Comparison of ENCODE assay signal across 8 cellular contexts in genomic region chr17:38484242-38485145, GRCh38. TPM values are rescaled to one million over a fixed set of nuclear protein-coding genes. Genes with fewer than 3 reads are reported as not detected.
DNase-seq lines count a peak whose midpoint lies in the region; ATAC-seq and TF ChIP-seq lines count a peak whose summit lies in the region.
"Not testable (repeated sequence)": the region's sequence is repeated elsewhere in the genome, so short reads cannot be mapped to it uniquely, and the experiment has no call there.

No MANE protein-coding gene starts in this region.

- DNase-seq in GM04503 (ENCODE audit: low read depth) (peak; percentile 27), NCI-H1092 treated with DMSO at 0.1 percent for 48 hours (lab: John Stamatoyannopoulos, UW) (peak; percentile 49), SHP77 (lab: John Stamatoyannopoulos, UW) (peak; percentile 31 to 57), activated T-cell treated with anti-CD3 and anti-CD28 coated beads for 48 hours (ENCODE audit: low read depth) (peak; percentile 48), dorsolateral prefrontal cortex (peak; percentile 80 to 92 (median 86)), left kidney (ENCODE audit: low read depth, low spot score) (peak; percentile 87), aorta (peak; percentile 79 to 89)
- DNase-seq in stimulated activated CD4-positive, alpha-beta T cell treated with anti-CD3 and anti-CD28 coated beads, Interleukin-12 subunit alpha, Interleukin-12 subunit beta, amount 100 ng/mL, for 24 hours (ENCODE audit: low read depth in 2 of 2): peak; percentile 33 to 60

- 46 to 52% methylated on average over 20 to 21 of the region's 21 CpGs for WGBS in aorta, 2 donors

- H3K36me3 ChIP-seq in aorta (ENCODE audit: control insufficient read depth in 1 of 2, insufficient read depth in 2 of 2, low read length in 1 of 2): not testable (repeated sequence)

- H3K27me3 ChIP-seq in dorsolateral prefrontal cortex; aorta (ENCODE audit: control insufficient read depth in 1 of 2, insufficient read depth in 2 of 2, low read length in 1 of 2): not testable (repeated sequence)

- peak overlapping the region in 4 of 59 donors; percentile 4 to 28 (median 8) for H3K4me3 ChIP-seq in dorsolateral prefrontal cortex
- H3K4me3 ChIP-seq in aorta (ENCODE audit: low read length in 2 of 2): not testable (repeated sequence)

- H3K27ac ChIP-seq in dorsolateral prefrontal cortex: peak overlapping the region in 58 of 59 donors; percentile 22 to 92 (median 86)
- H3K27ac ChIP-seq in aorta (ENCODE audit: low read depth in 1 of 2, low read length in 2 of 2): not testable (repeated sequence)

- peak; percentile 96 for ATAC-seq in aorta (ENCODE audit: low FRiP score)

- peak; percentile 70 to 94 (median 84) for TF ChIP-seq CTCF in dorsolateral prefrontal cortex (IDR thresholded peaks at IDR 0.05 in 54 of 56, conservative IDR thresholded peaks at IDR 0.05 in 2 of 56; ENCODE audit: low read depth in 1 of 56, partially characterized antibody in 56 of 56)

- intact Hi-C loops in dorsolateral prefrontal cortex (cut with DNase I) (loop anchor here (2.0 to 5.0 kb wide), 4 partner anchors 40 to 132 kb away; partner anchors contain the start of genes ARHGAP23 (in 1 of the 2) and SOCS7 (in 1 of the 2)), aorta (cut with DNase I) (loop anchor here (5.0 kb wide), 2 partner anchors 42 to 62 kb away; no protein-coding TSS in a partner anchor)

- not testable (repeated sequence) for H3K4me1 ChIP-seq in aorta (ENCODE audit: control insufficient read depth in 1 of 2, insufficient read depth in 2 of 2, low read length in 2 of 2)

- not testable (repeated sequence) for H3K9me3 ChIP-seq in aorta (ENCODE audit: control insufficient read depth, low read length)

RNA-seq across cellular contexts. Expression of gene ARHGAP23, which starts 56.2 kb away (rescaled TPM):
- total RNA-seq in dorsolateral prefrontal cortex (100 to 1,000 TPM in 109 of 120 experiments, 10 to 100 TPM in 11; 93.2 to 496 (median 159) TPM), aorta (100 to 1,000 TPM; 110 to 126 TPM)
- 10 to 100 TPM in 1 of 2 donors, 1 to 10 TPM in 1; 6.9 to 31.6 TPM for polyA plus RNA-seq in aorta

Comparison
In these comparisons a context has a peak if more than half of its experiments do, and no peak if none do; other contexts are left out.
1. DNase-seq: peak in every context shown above with its lines; median percentile 87 in left kidney; 86 in dorsolateral prefrontal cortex; 84 in aorta; 49 in NCI-H1092 treated with DMSO at 0.1 percent for 48 hours; 48 in activated T-cell treated with anti-CD3 and anti-CD28 coated beads for 48 hours; 46 in stimulated activated CD4-positive, alpha-beta T cell treated with anti-CD3 and anti-CD28 coated beads, Interleukin-12 subunit alpha, Interleukin-12 subunit beta, amount 100 ng/mL, for 24 hours; 44 in SHP77; 27 in GM04503.